In the genomic region with DNA sequence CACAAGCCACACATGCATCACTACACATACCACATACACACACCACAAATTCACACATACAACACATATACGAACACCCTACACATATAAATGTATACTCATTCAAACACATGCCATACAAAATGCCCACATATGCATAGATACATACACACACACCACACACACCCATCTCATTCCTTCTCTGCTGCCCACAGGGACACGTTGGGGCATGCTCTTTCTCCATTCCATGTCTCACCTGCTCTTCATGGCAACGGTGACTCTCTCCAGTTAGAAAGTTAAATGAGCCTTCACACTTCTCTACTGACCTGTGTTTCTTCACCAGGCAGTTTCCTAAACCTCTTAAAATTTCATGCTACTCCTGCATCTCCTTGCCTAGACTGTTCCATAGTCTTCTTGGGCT, we compare ENCODE assay signal across 23 cellular contexts.
"Had no signal": no experiment of that assay in that cellular context is flagged by ENCODE, and none has a peak within 500 bp of the region (broad histone marks: within the 10 kb centered on the region; RNA-seq: fewer than 3 reads in every experiment).

No MANE protein-coding gene starts in this region.

- H3K4me3 Mint-ChIP-seq: activated naive CD8-positive, alpha-beta T cell treated with anti-CD3 and anti-CD28 coated beads, Interleukin-2, amount 10 ng/mL, durations not matched to agents 7 days and 5 days; endodermal cell; nephron progenitor cell; T-helper 1 cell treated with Interleukin-12 subunit alpha and Interleukin-12 subunit beta and Interleukin-4 antibody, amounts not matched to agents 30 μg/mL and 1 μg/mL, for 36 hours had no signal

- H3K27ac Mint-ChIP-seq: activated naive CD8-positive, alpha-beta T cell treated with anti-CD3 and anti-CD28 coated beads, Interleukin-2, amount 10 ng/mL, durations not matched to agents 7 days and 5 days; endodermal cell; nephron progenitor cell; progenitor cell of endocrine pancreas; T-helper 1 cell treated with Interleukin-12 subunit alpha and Interleukin-12 subunit beta and Interleukin-4 antibody, amounts not matched to agents 30 μg/mL and 1 μg/mL, for 36 hours had no signal

- H3K27ac ChIP-seq: dorsolateral prefrontal cortex, gastrocnemius medialis, left ventricle myocardium inferior, tibial artery, VCaP had no signal

- H3K4me1 Mint-ChIP-seq: activated naive CD8-positive, alpha-beta T cell treated with anti-CD3 and anti-CD28 coated beads, Interleukin-2, amount 10 ng/mL, durations not matched to agents 7 days and 5 days; nephron progenitor cell had no signal

- H3K9me3 Mint-ChIP-seq: endodermal cell; nephron progenitor cell; T-helper 1 cell treated with Interleukin-12 subunit alpha and Interleukin-12 subunit beta and Interleukin-4 antibody, amounts not matched to agents 30 μg/mL and 1 μg/mL, for 36 hours had no signal

- H3K9me3 ChIP-seq: gastrocnemius medialis, left ventricle myocardium inferior, tibial artery had no signal

- H3K27me3 ChIP-seq: gastrocnemius medialis, tibial artery had no signal

- DNase-seq: activated CD4-positive, alpha-beta T cell treated with anti-CD3 and anti-CD28 coated beads for 1 hour; activated CD8-positive, alpha-beta memory T cell treated with anti-CD3 and anti-CD28 coated beads for 24 hours; activated naive CD8-positive, alpha-beta T cell treated with anti-CD3 and anti-CD28 coated beads, Interleukin-2, amount 10 ng/mL, durations not matched to agents 7 days and 5 days; amygdala; caudate nucleus; dorsolateral prefrontal cortex; endodermal cell; erythroblast; gastrocnemius medialis; head of caudate nucleus; kidney; left ventricle myocardium inferior; nephron progenitor cell; occipital lobe; stimulated activated CD8-positive, alpha-beta memory T cell treated with anti-CD3 and anti-CD28 coated beads, Interleukin-4, amount 100 ng/mL, for 48 hours; stimulated activated naive CD4-positive, alpha-beta T cell; substantia nigra; tibial artery had no signal

- H3K36me3 ChIP-seq: gastrocnemius medialis, left ventricle myocardium inferior, tibial artery had no signal

- H3K4me3 ChIP-seq: dorsolateral prefrontal cortex, gastrocnemius medialis, left ventricle myocardium inferior, tibial artery had no signal

- FAIRE-seq: colon, kidney, urothelium cell line had no signal

- H3K27me3 Mint-ChIP-seq: activated naive CD8-positive, alpha-beta T cell treated with anti-CD3 and anti-CD28 coated beads, Interleukin-2, amount 10 ng/mL, durations not matched to agents 7 days and 5 days had no signal

- H3K4me1 ChIP-seq: gastrocnemius medialis, left ventricle myocardium inferior, tibial artery had no signal
